1 cellular context compared by ENCODE assay signal in the genomic region with DNA sequence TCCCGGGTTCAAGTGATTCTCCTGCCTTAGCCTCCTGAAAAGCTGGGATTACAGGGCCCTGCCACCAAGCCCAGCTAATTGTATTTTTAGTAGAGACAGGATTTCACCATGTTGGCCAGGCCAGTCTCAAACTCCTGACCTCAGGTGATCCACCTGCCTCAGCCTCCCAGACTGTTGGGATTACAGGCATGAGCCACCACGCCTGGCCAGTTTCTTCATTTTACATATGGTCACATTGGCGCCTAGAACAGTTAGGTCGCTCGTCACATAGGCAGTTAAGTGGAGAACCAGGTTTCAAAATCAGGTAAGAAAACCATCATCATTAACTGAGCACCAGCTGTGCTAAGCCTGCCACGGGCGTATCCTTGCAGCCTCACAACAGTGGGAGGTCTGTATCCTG.
TF ChIP-seq lines count a peak whose summit lies in the region.

No MANE protein-coding gene starts in this region.

TF ChIP-seq in HepG2, 621 proteins besides CTCF, POLR2A, EP300 and RAD21:
- TF ChIP-seq, protein P1, sequence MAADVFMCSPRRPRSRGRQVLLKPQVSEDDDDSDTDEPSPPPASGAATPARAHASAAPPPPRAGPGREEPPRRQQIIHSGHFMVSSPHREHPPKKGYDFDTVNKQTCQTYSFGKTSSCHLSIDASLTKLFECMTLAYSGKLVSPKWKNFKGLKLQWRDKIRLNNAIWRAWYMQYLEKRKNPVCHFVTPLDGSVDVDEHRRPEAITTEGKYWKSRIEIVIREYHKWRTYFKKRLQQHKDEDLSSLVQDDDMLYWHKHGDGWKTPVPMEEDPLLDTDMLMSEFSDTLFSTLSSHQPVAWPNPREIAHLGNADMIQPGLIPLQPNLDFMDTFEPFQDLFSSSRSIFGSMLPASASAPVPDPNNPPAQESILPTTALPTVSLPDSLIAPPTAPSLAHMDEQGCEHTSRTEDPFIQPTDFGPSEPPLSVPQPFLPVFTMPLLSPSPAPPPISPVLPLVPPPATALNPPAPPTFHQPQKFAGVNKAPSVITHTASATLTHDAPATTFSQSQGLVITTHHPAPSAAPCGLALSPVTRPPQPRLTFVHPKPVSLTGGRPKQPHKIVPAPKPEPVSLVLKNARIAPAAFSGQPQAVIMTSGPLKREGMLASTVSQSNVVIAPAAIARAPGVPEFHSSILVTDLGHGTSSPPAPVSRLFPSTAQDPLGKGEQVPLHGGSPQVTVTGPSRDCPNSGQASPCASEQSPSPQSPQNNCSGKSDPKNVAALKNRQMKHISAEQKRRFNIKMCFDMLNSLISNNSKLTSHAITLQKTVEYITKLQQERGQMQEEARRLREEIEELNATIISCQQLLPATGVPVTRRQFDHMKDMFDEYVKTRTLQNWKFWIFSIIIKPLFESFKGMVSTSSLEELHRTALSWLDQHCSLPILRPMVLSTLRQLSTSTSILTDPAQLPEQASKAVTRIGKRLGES (CRISPR knock-in tag; IDR thresholded peaks at IDR 0.05; ENCODE audit: borderline replicate concordance) = no peak
- no peak for TF ChIP-seq ZNF468 (CRISPR knock-in tag; IDR thresholded peaks at IDR 0.05)
- no peak for TF ChIP-seq GABPB1 (CRISPR knock-in tag; IDR thresholded peaks at IDR 0.05)
- TF ChIP-seq CAMTA2 (CRISPR knock-in tag; IDR thresholded peaks at IDR 0.05; ENCODE audit: borderline replicate concordance) = no peak
- TF ChIP-seq NR2F6 (IDR thresholded peaks at IDR 0.05) = no peak
- no peak for TF ChIP-seq NR2F6 (CRISPR knock-in tag; IDR thresholded peaks at IDR 0.05)
- TF ChIP-seq, protein P2, sequence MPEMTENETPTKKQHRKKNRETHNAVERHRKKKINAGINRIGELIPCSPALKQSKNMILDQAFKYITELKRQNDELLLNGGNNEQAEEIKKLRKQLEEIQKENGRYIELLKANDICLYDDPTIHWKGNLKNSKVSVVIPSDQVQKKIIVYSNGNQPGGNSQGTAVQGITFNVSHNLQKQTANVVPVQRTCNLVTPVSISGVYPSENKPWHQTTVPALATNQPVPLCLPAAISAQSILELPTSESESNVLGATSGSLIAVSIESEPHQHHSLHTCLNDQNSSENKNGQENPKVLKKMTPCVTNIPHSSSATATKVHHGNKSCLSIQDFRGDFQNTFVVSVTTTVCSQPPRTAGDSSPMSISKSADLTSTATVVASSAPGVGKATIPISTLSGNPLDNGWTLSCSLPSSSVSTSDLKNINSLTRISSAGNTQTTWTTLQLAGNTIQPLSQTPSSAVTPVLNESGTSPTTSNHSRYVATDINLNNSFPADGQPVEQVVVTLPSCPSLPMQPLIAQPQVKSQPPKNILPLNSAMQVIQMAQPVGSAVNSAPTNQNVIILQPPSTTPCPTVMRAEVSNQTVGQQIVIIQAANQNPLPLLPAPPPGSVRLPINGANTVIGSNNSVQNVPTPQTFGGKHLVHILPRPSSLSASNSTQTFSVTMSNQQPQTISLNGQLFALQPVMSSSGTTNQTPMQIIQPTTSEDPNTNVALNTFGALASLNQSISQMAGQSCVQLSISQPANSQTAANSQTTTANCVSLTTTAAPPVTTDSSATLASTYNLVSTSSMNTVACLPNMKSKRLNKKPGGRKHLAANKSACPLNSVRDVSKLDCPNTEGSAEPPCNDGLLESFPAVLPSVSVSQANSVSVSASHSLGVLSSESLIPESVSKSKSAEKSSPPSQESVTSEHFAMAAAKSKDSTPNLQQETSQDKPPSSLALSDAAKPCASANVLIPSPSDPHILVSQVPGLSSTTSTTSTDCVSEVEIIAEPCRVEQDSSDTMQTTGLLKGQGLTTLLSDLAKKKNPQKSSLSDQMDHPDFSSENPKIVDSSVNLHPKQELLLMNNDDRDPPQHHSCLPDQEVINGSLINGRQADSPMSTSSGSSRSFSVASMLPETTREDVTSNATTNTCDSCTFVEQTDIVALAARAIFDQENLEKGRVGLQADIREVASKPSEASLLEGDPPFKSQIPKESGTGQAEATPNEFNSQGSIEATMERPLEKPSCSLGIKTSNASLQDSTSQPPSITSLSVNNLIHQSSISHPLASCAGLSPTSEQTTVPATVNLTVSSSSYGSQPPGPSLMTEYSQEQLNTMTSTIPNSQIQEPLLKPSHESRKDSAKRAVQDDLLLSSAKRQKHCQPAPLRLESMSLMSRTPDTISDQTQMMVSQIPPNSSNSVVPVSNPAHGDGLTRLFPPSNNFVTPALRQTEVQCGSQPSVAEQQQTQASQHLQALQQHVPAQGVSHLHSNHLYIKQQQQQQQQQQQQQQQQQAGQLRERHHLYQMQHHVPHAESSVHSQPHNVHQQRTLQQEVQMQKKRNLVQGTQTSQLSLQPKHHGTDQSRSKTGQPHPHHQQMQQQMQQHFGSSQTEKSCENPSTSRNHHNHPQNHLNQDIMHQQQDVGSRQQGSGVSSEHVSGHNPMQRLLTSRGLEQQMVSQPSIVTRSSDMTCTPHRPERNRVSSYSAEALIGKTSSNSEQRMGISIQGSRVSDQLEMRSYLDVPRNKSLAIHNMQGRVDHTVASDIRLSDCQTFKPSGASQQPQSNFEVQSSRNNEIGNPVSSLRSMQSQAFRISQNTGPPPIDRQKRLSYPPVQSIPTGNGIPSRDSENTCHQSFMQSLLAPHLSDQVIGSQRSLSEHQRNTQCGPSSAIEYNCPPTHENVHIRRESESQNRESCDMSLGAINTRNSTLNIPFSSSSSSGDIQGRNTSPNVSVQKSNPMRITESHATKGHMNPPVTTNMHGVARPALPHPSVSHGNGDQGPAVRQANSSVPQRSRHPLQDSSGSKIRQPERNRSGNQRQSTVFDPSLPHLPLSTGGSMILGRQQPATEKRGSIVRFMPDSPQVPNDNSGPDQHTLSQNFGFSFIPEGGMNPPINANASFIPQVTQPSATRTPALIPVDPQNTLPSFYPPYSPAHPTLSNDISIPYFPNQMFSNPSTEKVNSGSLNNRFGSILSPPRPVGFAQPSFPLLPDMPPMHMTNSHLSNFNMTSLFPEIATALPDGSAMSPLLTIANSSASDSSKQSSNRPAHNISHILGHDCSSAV (CRISPR knock-in tag; IDR thresholded peaks at IDR 0.05; ENCODE audit: borderline replicate concordance) = no peak
- TF ChIP-seq ZNF703 (CRISPR knock-in tag; IDR thresholded peaks at IDR 0.05; ENCODE audit: borderline replicate concordance) = no peak
- no peak for TF ChIP-seq IKZF4 (CRISPR knock-in tag; IDR thresholded peaks at IDR 0.05; ENCODE audit: borderline replicate concordance, low read depth, not compliant biosample characterization)
- TF ChIP-seq CENPX (CRISPR knock-in tag; IDR thresholded peaks at IDR 0.05) = no peak
- TF ChIP-seq KDM5A (IDR thresholded peaks at IDR 0.05; ENCODE audit: borderline replicate concordance, low read length) = no peak
- TF ChIP-seq ARNTL (CRISPR knock-in tag; IDR thresholded peaks at IDR 0.05) = no peak
- TF ChIP-seq, protein P3, sequence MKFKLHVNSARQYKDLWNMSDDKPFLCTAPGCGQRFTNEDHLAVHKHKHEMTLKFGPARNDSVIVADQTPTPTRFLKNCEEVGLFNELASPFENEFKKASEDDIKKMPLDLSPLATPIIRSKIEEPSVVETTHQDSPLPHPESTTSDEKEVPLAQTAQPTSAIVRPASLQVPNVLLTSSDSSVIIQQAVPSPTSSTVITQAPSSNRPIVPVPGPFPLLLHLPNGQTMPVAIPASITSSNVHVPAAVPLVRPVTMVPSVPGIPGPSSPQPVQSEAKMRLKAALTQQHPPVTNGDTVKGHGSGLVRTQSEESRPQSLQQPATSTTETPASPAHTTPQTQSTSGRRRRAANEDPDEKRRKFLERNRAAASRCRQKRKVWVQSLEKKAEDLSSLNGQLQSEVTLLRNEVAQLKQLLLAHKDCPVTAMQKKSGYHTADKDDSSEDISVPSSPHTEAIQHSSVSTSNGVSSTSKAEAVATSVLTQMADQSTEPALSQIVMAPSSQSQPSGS (CRISPR knock-in tag; IDR thresholded peaks at IDR 0.05) = no peak
- TF ChIP-seq ZNF382 (CRISPR knock-in tag; IDR thresholded peaks at IDR 0.05; ENCODE audit: borderline replicate concordance) = no peak
- TF ChIP-seq RARG (CRISPR knock-in tag; IDR thresholded peaks at IDR 0.05; ENCODE audit: low read depth) = no peak
